In the genomic region with DNA sequence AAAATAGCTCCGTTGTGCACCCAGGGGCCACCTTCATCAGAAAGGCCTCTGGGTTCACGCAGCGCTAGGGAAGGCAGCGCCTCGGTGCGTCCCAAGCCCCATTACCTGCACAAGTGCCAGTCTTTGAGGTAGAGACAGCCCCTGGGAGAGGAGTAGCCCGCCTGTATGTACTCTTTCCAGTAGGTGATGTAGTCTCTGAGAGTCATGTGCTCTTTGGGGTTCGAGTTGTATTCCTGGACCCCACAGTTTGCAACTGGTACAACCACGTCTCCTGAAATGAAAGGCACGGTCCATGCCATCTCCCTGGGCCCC, we compare ENCODE assay signal across 8 cellular contexts. TPM values are rescaled to one million over a fixed set of nuclear protein-coding genes. Genes with fewer than 3 reads are reported as not detected.
DNase-seq lines count a peak whose midpoint lies in the region; ATAC-seq lines count a peak whose summit lies in the region.

No MANE protein-coding gene starts in this region.

- peaks cover 0 to 20% (median 3%) of the 10 kb centered on the region in 3 donors for H3K36me3 Mint-ChIP-seq in CD8-positive, alpha-beta memory T cell

- no peaks in the 10 kb centered on the region for H3K9me3 Mint-ChIP-seq in CD8-positive, alpha-beta memory T cell

- H3K4me3 Mint-ChIP-seq in CD8-positive, alpha-beta memory T cell = peak overlapping the region; percentile 86 to 94 (median 90)

- peak in 1 of 5 donors; percentile 13 for DNase-seq in CD8-positive, alpha-beta memory T cell
- peak; percentile 44 to 47 for DNase-seq in activated T-cell treated with anti-CD3 and anti-CD28 coated beads, Interleukin-2, amount 50 U/mL, for 48 hours
- DNase-seq in substantia nigra (lab: John Stamatoyannopoulos, UW) (no peak), hepatic stellate cell (ENCODE audit: low spot score) (no peak), NCI-H187 (lab: John Stamatoyannopoulos, UW) (no peak)
- no peak for DNase-seq in activated effector memory CD4-positive, alpha-beta T cell treated with anti-CD3 and anti-CD28 coated beads, Interleukin-2, amount 50 U/mL, for 16 hours

- H3K27me3 Mint-ChIP-seq in CD8-positive, alpha-beta memory T cell = no peaks in the 10 kb centered on the region

- POLR2A ChIA-PET in CD8-positive, alpha-beta memory T cell (lab: Charles Lee) = interaction anchor here (0.6 to 1.1 kb wide), 2 partner anchors 29 to 31 kb away, joined by 3 to 4 read pairs; no protein-coding TSS in a partner anchor

- H3K4me1 Mint-ChIP-seq in CD8-positive, alpha-beta memory T cell = peaks cover 33 to 69% (median 46%) of the 10 kb centered on the region in 3 donors

- H3K4me1 ChIP-seq in CD8-positive, alpha-beta memory T cell (ENCODE audit: insufficient read depth, low read length) = peaks cover 33% of the 10 kb centered on the region
- H3K4me1 ChIP-seq in iPS-18a (ENCODE audit: control insufficient read depth, low read depth, low read length) = peaks cover 6% of the 10 kb centered on the region

- peak overlapping the region; percentile 51 for H3K27ac ChIP-seq in CD8-positive, alpha-beta memory T cell (ENCODE audit: low read depth, low read length)
- H3K27ac ChIP-seq in iPS-18a (ENCODE audit: low read length) = no peak overlapping the region
- H3K27ac ChIP-seq in substantia nigra (ENCODE audit: low read depth, low read length, poor library complexity, severe bottlenecking) = peak overlapping the region; percentile 52

- H3K9ac ChIP-seq in iPS-18a (ENCODE audit: low read length) = peak overlapping the region; percentile 75

- H3K9me3 ChIP-seq in CD8-positive, alpha-beta memory T cell (ENCODE audit: low read length) = no peaks in the 10 kb centered on the region
- no peaks in the 10 kb centered on the region for H3K9me3 ChIP-seq in iPS-18a (ENCODE audit: control insufficient read depth, low read depth, low read length)

- H3K36me3 ChIP-seq in CD8-positive, alpha-beta memory T cell (ENCODE audit: insufficient read depth, low read length) = peaks cover 7% of the 10 kb centered on the region
- H3K36me3 ChIP-seq in iPS-18a (ENCODE audit: control insufficient read depth, low read depth, low read length) = peaks cover 16% of the 10 kb centered on the region

- peak; percentile 11 for ATAC-seq in HG02870 (IDR thresholded peaks at IDR 0.05; ENCODE audit: unreplicated experiment)

- H3K4me3 ChIP-seq in CD8-positive, alpha-beta memory T cell (ENCODE audit: low read length) = peak overlapping the region; percentile 47
- peak overlapping the region; percentile 89 for H3K4me3 ChIP-seq in iPS-18a (ENCODE audit: low read length)

- H3K27me3 ChIP-seq in CD8-positive, alpha-beta memory T cell (ENCODE audit: insufficient read depth, low read length, poor library complexity, severe bottlenecking) = no peaks in the 10 kb centered on the region
- no peaks in the 10 kb centered on the region for H3K27me3 ChIP-seq in iPS-18a (ENCODE audit: control insufficient read depth, insufficient read depth, low read length)

- peak overlapping the region; percentile 75 to 94 (median 88) for H3K27ac Mint-ChIP-seq in CD8-positive, alpha-beta memory T cell

- CTCF ChIA-PET in CD8-positive, alpha-beta memory T cell (lab: Charles Lee) = interaction anchor here (1.4 kb wide), 1 partner anchor 30 kb away, joined by 4 read pairs; no protein-coding TSS in a partner anchor

RNA-seq across cellular contexts. Expression of gene JMJD4, which starts 0.6 kb away (rescaled TPM):
- 10 to 100 TPM; 23.1 to 25.8 TPM for total RNA-seq in CD8-positive, alpha-beta memory T cell
- 28.0 TPM for polyA plus RNA-seq in CD8-positive, alpha-beta memory T cell

RNA-seq across cellular contexts. Expression of gene SNAP47, which starts 0.7 kb away (rescaled TPM):
- 10 to 100 TPM; 27.0 to 28.4 TPM for total RNA-seq in CD8-positive, alpha-beta memory T cell
- polyA plus RNA-seq in CD8-positive, alpha-beta memory T cell = 47.4 TPM

Comparison
In these comparisons a context has a peak if more than half of its experiments do, and no peak if none do; other contexts are left out.
1. DNase-seq: peak in activated T-cell treated with anti-CD3 and anti-CD28 coated beads, Interleukin-2, amount 50 U/mL, for 48 hours (2 of 2); none in substantia nigra (0 of 49), hepatic stellate cell (single experiment), activated effector memory CD4-positive, alpha-beta T cell treated with anti-CD3 and anti-CD28 coated beads, Interleukin-2, amount 50 U/mL, for 16 hours (single experiment) and NCI-H187 (0 of 2).